ENCODE assay signal across 22 cellular contexts in genomic region chr19:1451916-1452801, GRCh38. TPM values are rescaled to one million over a fixed set of nuclear protein-coding genes. Genes with fewer than 3 reads are reported as not detected.
DNase-seq lines count a peak whose midpoint lies in the region; ATAC-seq, FAIRE-seq and TF ChIP-seq lines count a peak whose summit lies in the region.
"Had no signal": no experiment of that assay in that cellular context is flagged by ENCODE, and none has a peak within 500 bp of the region (broad histone marks: within the 10 kb centered on the region; RNA-seq: fewer than 3 reads in every experiment).

No MANE protein-coding gene starts in this region.

- H3K79me2 ChIP-seq in GM23338 (replicated peaks; ENCODE audit: insufficient read depth), result 0 out of 2 replicates have a peak, but pooled peaks cover 3% of the 10 kb centered on the region
- no peaks in the 10 kb centered on the region for H3K79me2 ChIP-seq in neural progenitor cell (ENCODE audit: low read depth)

- no peaks in the 10 kb centered on the region for H3K9me2 ChIP-seq in GM23338 (ENCODE audit: insufficient read depth)

- ATAC-seq in GM23338 (peak; percentile 3; the same call in 2 of the 3 replicates), body of pancreas (no peak), HG02642 (IDR thresholded peaks at IDR 0.05; ENCODE audit: poor library complexity, unreplicated experiment) (no peak)
- ATAC-seq: activated naive CD8-positive, alpha-beta T cell treated with anti-CD3 and anti-CD28 coated beads, Interleukin-2, amount 50 U/mL, for 24 hours; PC-3 had no signal

- H3K4me3 Mint-ChIP-seq in GM23338 (no peak overlapping the region; the same call in 1 of the 3 replicates), neural progenitor cell (peak overlapping the region; percentile 71)
- H3K4me3 Mint-ChIP-seq: activated naive CD8-positive, alpha-beta T cell treated with anti-CD3 and anti-CD28 coated beads, Interleukin-2, amount 50 U/mL, for 24 hours; CD4-positive, alpha-beta T cell; T-helper 2 cell treated with Interferon-gamma antibody and Interleukin-4, amounts not matched to agents 5 μg/mL and 100 μg/mL, for 36 hours had no signal

- no peak overlapping the region for H3K27ac ChIP-seq in GM23338 (ENCODE audit: low read depth)
- no peak overlapping the region for H3K27ac ChIP-seq in neural progenitor cell
- H3K27ac ChIP-seq in body of pancreas, result no peak overlapping the region
- H3K27ac ChIP-seq: neutrophil, SJSA1, uterus had no signal

- H3K9me3 Mint-ChIP-seq in GM23338 (no peaks in the 10 kb centered on the region; the same call in 2 of the 3 replicates), neural progenitor cell (no peaks in the 10 kb centered on the region)
- H3K9me3 Mint-ChIP-seq: activated naive CD8-positive, alpha-beta T cell treated with anti-CD3 and anti-CD28 coated beads, Interleukin-2, amount 50 U/mL, for 24 hours; CD4-positive, alpha-beta T cell; T-helper 2 cell treated with Interferon-gamma antibody and Interleukin-4, amounts not matched to agents 5 μg/mL and 100 μg/mL, for 36 hours had no signal

- H3K9me3 ChIP-seq in NT2/D1 (ENCODE audit: insufficient read depth, low read length) (no peaks in the 10 kb centered on the region), neural progenitor cell (ENCODE audit: low read depth) (no peaks in the 10 kb centered on the region), body of pancreas (no peaks in the 10 kb centered on the region)
- H3K9me3 ChIP-seq: neutrophil, SJSA1, uterus had no signal

- intact Hi-C loops in body of pancreas (cut with DNase I) (no loop called here), posterior vena cava (cut with DNase I) (loop anchor here in 1 of 2 donors (10.0 kb wide), 1 partner anchor 167 kb away; the partner anchor contains the start of gene EFNA2)

- no peak overlapping the region for H2AFZ ChIP-seq in GM23338
- H2AFZ ChIP-seq in neural progenitor cell (replicated peaks), result no peak overlapping the region

- in situ Hi-C loops in ACHN (cut with HindIII; ENCODE audit: low pct_ligation_motif_present, low pct_unique_long_range_greater_than_20kb, low sequenced_read_pairs), result no loop called here

- H3K9ac ChIP-seq in NT2/D1 (ENCODE audit: insufficient read length, low read depth) (peak overlapping the region; percentile 9), neural progenitor cell (no peak overlapping the region)

- H3F3A ChIP-seq in GM23338 (replicated peaks; ENCODE audit: low read depth) (peaks cover 21% of the 10 kb centered on the region), neural progenitor cell (ENCODE audit: low read depth) (peaks cover 56% of the 10 kb centered on the region)

- H3K4me2 ChIP-seq in GM23338, result no peak overlapping the region
- H3K4me2 ChIP-seq in neural progenitor cell, result peak overlapping the region; percentile 67

- FAIRE-seq in frontal cortex (lab: Jason Lieb, UNC), result no peak
- FAIRE-seq: keratinocyte had no signal

- H3K4me3 ChIP-seq in GM23338 (no peak overlapping the region; the same call in 1 of the 2 replicates), NT2/D1 (ENCODE audit: insufficient read length, low read depth) (no peak overlapping the region), neural progenitor cell (no peak overlapping the region), body of pancreas (no peak overlapping the region)
- H3K4me3 ChIP-seq: SJSA1, uterus had no signal

- no peak for TF ChIP-seq POLR2A in body of pancreas (IDR thresholded peaks at IDR 0.05)

- H3K27me3 Mint-ChIP-seq in GM23338 (ENCODE audit: insufficient read depth, low read depth, poor library complexity) (peaks cover 54% of the 10 kb centered on the region), neural progenitor cell (ENCODE audit: insufficient read depth, low read depth) (peaks cover 25% of the 10 kb centered on the region)

- TF ChIP-seq CTCF in GM23338 (conservative IDR thresholded peaks at IDR 0.05; ENCODE audit: low read depth in 2 of 2) (no peak), neural progenitor cell (IDR thresholded peaks at IDR 0.05) (no peak), body of pancreas (IDR thresholded peaks at IDR 0.05) (no peak)

- H3K27ac Mint-ChIP-seq in GM23338, result no peak overlapping the region
- H3K27ac Mint-ChIP-seq in neural progenitor cell, result peak overlapping the region; percentile 50
- H3K27ac Mint-ChIP-seq: activated naive CD8-positive, alpha-beta T cell treated with anti-CD3 and anti-CD28 coated beads, Interleukin-2, amount 50 U/mL, for 24 hours; CD4-positive, alpha-beta T cell; T-helper 2 cell treated with Interferon-gamma antibody and Interleukin-4, amounts not matched to agents 5 μg/mL and 100 μg/mL, for 36 hours had no signal

- WGBS in body of pancreas, 2 donors, result 23% methylated on average over 26 to 39 of the region's 39 CpGs

- H3K4me1 ChIP-seq in GM23338 (ENCODE audit: insufficient read depth) (peaks cover 23% of the 10 kb centered on the region; the same call in 1 of the 2 replicates), NT2/D1 (ENCODE audit: insufficient read depth, insufficient read length) (peaks cover 37% of the 10 kb centered on the region), neural progenitor cell (peaks cover 30% of the 10 kb centered on the region), body of pancreas (peaks cover 42% of the 10 kb centered on the region)

- H4K20me1 ChIP-seq in GM23338 (replicated peaks; ENCODE audit: insufficient read depth) (no peaks in the 10 kb centered on the region), neural progenitor cell (ENCODE audit: low read depth) (peaks cover 71% of the 10 kb centered on the region)

- H3K4me1 Mint-ChIP-seq in GM23338 (peaks cover 37% of the 10 kb centered on the region), neural progenitor cell (peaks cover 54% of the 10 kb centered on the region)

- H3K27me3 ChIP-seq in GM23338 (ENCODE audit: insufficient read depth) (peaks cover 34% of the 10 kb centered on the region), NT2/D1 (ENCODE audit: insufficient read depth, insufficient read length) (peaks cover 84% of the 10 kb centered on the region), neural progenitor cell (peaks cover 98% of the 10 kb centered on the region), body of pancreas (peaks cover 4 to 69% of the 10 kb centered on the region in 2 donors)

- H3K36me3 Mint-ChIP-seq in GM23338 (ENCODE audit: low read depth) (peaks cover under 1% of the 10 kb centered on the region; the same call in 1 of the 3 replicates), neural progenitor cell (peaks cover 9% of the 10 kb centered on the region)

- H3K36me3 ChIP-seq in GM23338 (ENCODE audit: insufficient read depth), result no peaks in the 10 kb centered on the region
- no peaks in the 10 kb centered on the region for H3K36me3 ChIP-seq in NT2/D1 (ENCODE audit: insufficient read depth, insufficient read length, low read length)
- no peaks in the 10 kb centered on the region for H3K36me3 ChIP-seq in neural progenitor cell
- no peaks in the 10 kb centered on the region for H3K36me3 ChIP-seq in body of pancreas (replicated peaks in 1 of 2; ENCODE audit: insufficient read depth in 1 of 2, low read depth in 2 of 2)
- H3K36me3 ChIP-seq: neutrophil, SJSA1, uterus had no signal

- DNase-seq in GM23338 (ENCODE audit: low spot score) (peak; percentile 79), NT2/D1 (ENCODE audit: low read depth, low spot score) (no peak), frontal cortex (ENCODE audit: low spot score in 2 of 2) (peak; percentile 72 to 79), neural progenitor cell (ENCODE audit: low spot score) (peak; percentile 91), body of pancreas (no peak), posterior vena cava (ENCODE audit: low spot score) (no peak), ACHN (no peak)
- DNase-seq: activated naive CD8-positive, alpha-beta T cell treated with anti-CD3 and anti-CD28 coated beads, Interleukin-2, amount 50 U/mL, for 24 hours; CD4-positive, alpha-beta T cell; DMS79; effector CD8-positive, alpha-beta T cell; mesendoderm; NCI-H2029; NCI-H510A treated with DMSO at 0.1 percent for 48 hours; PC-3; stimulated activated CD4-positive, alpha-beta T cell treated with anti-CD3 and anti-CD28 coated beads, Interleukin-1b, Interleukin-23, amount 100 ng/mL, for 48 hours; uterus had no signal

TF ChIP-seq in GM23338, 12 proteins besides CTCF, POLR2A, EP300 and RAD21 (continues in another document):
- TF ChIP-seq CREB1 (CRISPR knock-in tag; IDR thresholded peaks at IDR 0.05; ENCODE audit: low read depth) (no peak), NANOG (IDR thresholded peaks at IDR 0.05; ENCODE audit: borderline replicate concordance) (no peak), ZNF114 (CRISPR knock-in tag; IDR thresholded peaks at IDR 0.05) (no peak)

RNA-seq across cellular contexts. Expression of gene APC2, which starts 2.2 kb away (rescaled TPM):
- 14.3 and 18.3 TPM in 2 replicates for total RNA-seq in GM23338 (2014; rRNA removed; shearing (Covaris generic))
- polyA plus RNA-seq in GM23338 (2016; fragmentation: Nextera tagmentation; extraction: Ambion mirVana), result 1.4 TPM in 2 replicates
- 116 TPM for total RNA-seq in frontal cortex
- total RNA-seq in neural progenitor cell (ENCODE audit: low replicate concordance), result 1.3 and 12.2 TPM in 2 replicates
- under 1 TPM in 1 of 2 donors, not detected in 1; 0.26 TPM for total RNA-seq in body of pancreas
- total RNA-seq in posterior vena cava, result under 1 TPM; 0.05 to 0.10 TPM
- total RNA-seq: SJSA1 had no signal

RNA-seq across cellular contexts. Expression of gene RPS15, which starts 14.0 kb away (rescaled TPM):
- 2,953 and 3,723 TPM in 2 replicates for total RNA-seq in GM23338 (2014; rRNA removed; shearing (Covaris generic))
- 3,861 and 4,267 TPM in 2 replicates for polyA plus RNA-seq in GM23338 (2016; fragmentation: Nextera tagmentation; extraction: Ambion mirVana)
- 276 TPM for total RNA-seq in frontal cortex
- total RNA-seq in neural progenitor cell (ENCODE audit: low replicate concordance), result 1,918 and 2,648 TPM in 2 replicates
- 1,000 to 10,000 TPM; 2,008 to 2,166 TPM for total RNA-seq in body of pancreas
- total RNA-seq in posterior vena cava, result 100 to 1,000 TPM; 722 to 743 TPM

RNA-seq across cellular contexts. Expression of gene C19orf25, which starts 26.9 kb away (rescaled TPM):
- total RNA-seq in GM23338 (2014; rRNA removed; shearing (Covaris generic)), result 61.1 and 64.9 TPM in 2 replicates
- 43.5 and 50.1 TPM in 2 replicates for polyA plus RNA-seq in GM23338 (2016; fragmentation: Nextera tagmentation; extraction: Ambion mirVana)
- total RNA-seq in frontal cortex (17.9 TPM), neural progenitor cell (ENCODE audit: low replicate concordance) (14.4 and 40.4 TPM in 2 replicates), body of pancreas (10 to 100 TPM; 26.7 to 31.4 TPM), posterior vena cava (10 to 100 TPM; 16.2 to 17.3 TPM)

RNA-seq across cellular contexts. Expression of gene PCSK4, which starts 38.0 kb away (rescaled TPM):
- 5.9 and 15.1 TPM in 2 replicates for total RNA-seq in GM23338 (2014; rRNA removed; shearing (Covaris generic))
- polyA plus RNA-seq in GM23338 (2016; fragmentation: Nextera tagmentation; extraction: Ambion mirVana), result 3.8 and 5.6 TPM in 2 replicates
- total RNA-seq in frontal cortex, result 3.7 TPM
- total RNA-seq in neural progenitor cell (ENCODE audit: low replicate concordance), result 3.6 and 12.5 TPM in 2 replicates
- 10 to 100 TPM in 1 of 2 donors, 1 to 10 TPM in 1; 5.2 to 10.9 TPM for total RNA-seq in body of pancreas
- total RNA-seq in posterior vena cava, result 1 to 10 TPM in 1 of 2 donors, under 1 TPM in 1; 0.52 to 1.8 TPM

RNA-seq across cellular contexts. Expression of gene REEP6, which starts 38.8 kb away (rescaled TPM):
- 14.3 and 15.2 TPM in 2 replicates for total RNA-seq in GM23338 (2014; rRNA removed; shearing (Covaris generic))
- 20.0 and 23.4 TPM in 2 replicates for polyA plus RNA-seq in GM23338 (2016; fragmentation: Nextera tagmentation; extraction: Ambion mirVana)
- 2.4 TPM for total RNA-seq in frontal cortex
- total RNA-seq in neural progenitor cell (ENCODE audit: low replicate concordance), result 4.8 and 13.0 TPM in 2 replicates
- 10 to 100 TPM in 1 of 2 donors, 1 to 10 TPM in 1; 6.9 to 16.6 TPM for total RNA-seq in body of pancreas
- 1 to 10 TPM in 1 of 2 donors, under 1 TPM in 1; 0.33 to 1.2 TPM for total RNA-seq in posterior vena cava

Comparison
In these comparisons a context has a peak if more than half of its experiments do, and no peak if none do; other contexts are left out.
1. DNase-seq: peak in GM23338 (single experiment), frontal cortex (2 of 2) and neural progenitor cell (single experiment); none in NT2/D1 (single experiment), body of pancreas (0 of 4), posterior vena cava (single experiment) and ACHN (single experiment).